In genomic region chr10:114303556-114303955, GRCh38 we compare ENCODE assay signal across 9 cellular contexts.
DNase-seq lines count a peak whose midpoint lies in the region; ATAC-seq and TF ChIP-seq lines count a peak whose summit lies in the region.
"Had no signal": no experiment of that assay in that cellular context is flagged by ENCODE, and none has a peak within 500 bp of the region (broad histone marks: within the 10 kb centered on the region; RNA-seq: fewer than 3 reads in every experiment).

No MANE protein-coding gene starts in this region.

- TF ChIP-seq CTCF in CD4-positive, alpha-beta T cell (IDR thresholded peaks at IDR 0.05) = no peak
- TF ChIP-seq CTCF in OCI-LY3 (IDR thresholded peaks at IDR 0.05; ENCODE audit: low read depth, low read length) = no peak

- no peaks in the 10 kb centered on the region for H4K20me1 ChIP-seq in OCI-LY3 (ENCODE audit: insufficient read depth, low read length)

- ATAC-seq in CD4-positive, alpha-beta T cell (ENCODE audit: poor library complexity) = no peak
- ATAC-seq in GM19452 (IDR thresholded peaks at IDR 0.05; ENCODE audit: unreplicated experiment) (peak; percentile 6), GM21576 (IDR thresholded peaks at IDR 0.05; ENCODE audit: unreplicated experiment) (no peak), GM19455 (IDR thresholded peaks at IDR 0.05; ENCODE audit: unreplicated experiment) (no peak)

- H2BK5ac ChIP-seq in mesenchymal stem cell (ENCODE audit: low read depth, low read length, poor library complexity, severe bottlenecking) = no peak overlapping the region

- H2BK120ac ChIP-seq in mesenchymal stem cell (ENCODE audit: low read depth, low read length) = peak overlapping the region; percentile 29

- H3K4me3 ChIP-seq in OCI-LY3 (ENCODE audit: low read length) (peak overlapping the region; percentile 88), mesenchymal stem cell (ENCODE audit: insufficient read depth in 1 of 2, low read depth in 1 of 2, low read length in 2 of 2) (no peak overlapping the region)

- H4K8ac ChIP-seq in mesenchymal stem cell (ENCODE audit: low read length) = peak overlapping the region; percentile 59

- intact Hi-C loops in CD4-positive, alpha-beta T cell (cut with DNase I, micrococcal nuclease) = loop anchor here (2.0 to 10.0 kb wide), 3 partner anchors 245 to 824 kb away; no protein-coding TSS in a partner anchor

- no peaks in the 10 kb centered on the region for H3K27me3 ChIP-seq in CD4-positive, alpha-beta T cell (ENCODE audit: control insufficient read depth, insufficient read depth, low read length)
- H3K27me3 ChIP-seq in OCI-LY3 (ENCODE audit: low read depth, low read length) (peaks cover 4% of the 10 kb centered on the region; the same call in 1 of the 2 replicates), mesenchymal stem cell (ENCODE audit: control insufficient read depth in 1 of 2, insufficient read depth in 1 of 2, low read length in 2 of 2) (peaks cover 0 to 47% of the 10 kb centered on the region in 2 experiments)
- H3K27me3 ChIP-seq: SJCRH30 had no signal

- H2BK15ac ChIP-seq in mesenchymal stem cell (ENCODE audit: low read depth, poor library complexity, severe bottlenecking) = peak overlapping the region; percentile 92

- POLR2A ChIA-PET in CD4-positive, alpha-beta T cell (lab: Charles Lee) = interaction anchor here (0.9 to 1.4 kb wide), 7 partner anchors 129 to 519 kb away, joined by 3 to 6 read pairs (median 4); partner anchors contain the start of gene CCDC186

- H2BK12ac ChIP-seq in mesenchymal stem cell (ENCODE audit: low read length in 2 of 2) = peak overlapping the region; percentile 29 to 49

- no peaks in the 10 kb centered on the region for H3K9me3 Mint-ChIP-seq in CD4-positive, alpha-beta T cell

- peaks cover 12% of the 10 kb centered on the region for H3K4me1 Mint-ChIP-seq in CD4-positive, alpha-beta T cell (ENCODE audit: low read depth)

- H3K27ac ChIP-seq in CD4-positive, alpha-beta T cell (ENCODE audit: low read depth, low read length) = no peak overlapping the region
- H3K27ac ChIP-seq in OCI-LY3 (ENCODE audit: low read length) (no peak overlapping the region), mesenchymal stem cell (ENCODE audit: low read length, poor library complexity, severe bottlenecking) (no peak overlapping the region)

- H3K4me2 ChIP-seq in OCI-LY3 (ENCODE audit: low read length) (peak overlapping the region; percentile 99), mesenchymal stem cell (ENCODE audit: low read length, poor library complexity, severe bottlenecking) (no peak overlapping the region)

- H3K27me3 Mint-ChIP-seq in CD4-positive, alpha-beta T cell = no peaks in the 10 kb centered on the region

- no peak overlapping the region for H3K27ac Mint-ChIP-seq in CD4-positive, alpha-beta T cell

- H3K4me1 ChIP-seq in OCI-LY3 (ENCODE audit: low read length) (no peaks in the 10 kb centered on the region), mesenchymal stem cell (ENCODE audit: control insufficient read depth, insufficient read depth, low read depth, low read length) (peaks cover 38% of the 10 kb centered on the region)

- peaks cover 19% of the 10 kb centered on the region for H3K36me3 Mint-ChIP-seq in CD4-positive, alpha-beta T cell (ENCODE audit: low read depth)

- no peaks in the 10 kb centered on the region for H3K79me1 ChIP-seq in mesenchymal stem cell (replicated peaks; ENCODE audit: low read length, poor library complexity, severe bottlenecking)

- 79% methylated on average over 10 of the region's 10 CpGs for WGBS in mesenchymal stem cell

- CTCF ChIA-PET in CD4-positive, alpha-beta T cell (lab: Charles Lee) = interaction anchor here (0.6 to 1.7 kb wide), 10 partner anchors 9 to 518 kb away, joined by 3 to 13 read pairs (median 3); partner anchors contain the start of genes CCDC186 and FHIP2A

- H3K4ac ChIP-seq in mesenchymal stem cell (ENCODE audit: low read depth in 1 of 2, low read length in 2 of 2) = no peak overlapping the region

- peak overlapping the region; percentile 44 for H2AK5ac ChIP-seq in mesenchymal stem cell (ENCODE audit: low read length, severe bottlenecking)

- no peaks in the 10 kb centered on the region for H3K79me2 ChIP-seq in OCI-LY3 (ENCODE audit: low read length)

- H3K23ac ChIP-seq in mesenchymal stem cell (ENCODE audit: low read length in 2 of 2) = no peak overlapping the region

- peak overlapping the region; percentile 86 for H3K4me3 Mint-ChIP-seq in CD4-positive, alpha-beta T cell

- H3K14ac ChIP-seq in mesenchymal stem cell (ENCODE audit: low read length in 2 of 2) = peak overlapping the region in 1 of 2 experiments; percentile 61

- H4K91ac ChIP-seq in mesenchymal stem cell (ENCODE audit: low read length) = peak overlapping the region; percentile 5

- peak overlapping the region in 1 of 2 experiments; percentile 19 for H3K18ac ChIP-seq in mesenchymal stem cell (ENCODE audit: low read depth in 1 of 2, low read length in 2 of 2)

- DNase-seq in CD4-positive, alpha-beta T cell = no peak
- no peak for DNase-seq in mesenchymal stem cell
- no peak for DNase-seq in AG20443 (ENCODE audit: low spot score)
- no peak for DNase-seq in NCI-H2171 treated with DMSO at 0.1 percent for 48 hours (lab: John Stamatoyannopoulos, UW)

- H2AFZ ChIP-seq in OCI-LY3 (ENCODE audit: low read depth, low read length) (peak overlapping the region; percentile 98; the same call in 1 of the 2 replicates), mesenchymal stem cell (ENCODE audit: low read depth, low read length) (no peak overlapping the region)

- H3K9ac ChIP-seq in OCI-LY3 (ENCODE audit: low read length) = no peak overlapping the region
- no peak overlapping the region for H3K9ac ChIP-seq in mesenchymal stem cell (ENCODE audit: low read length)

- no peaks in the 10 kb centered on the region for H3K36me3 ChIP-seq in OCI-LY3 (replicated peaks; ENCODE audit: low read depth, low read length)
- H3K36me3 ChIP-seq in mesenchymal stem cell (ENCODE audit: control insufficient read depth in 1 of 2, insufficient read depth in 2 of 2, low read depth in 1 of 2, low read length in 2 of 2) = peaks cover 0 to 4% of the 10 kb centered on the region in 2 experiments
- H3K36me3 ChIP-seq: SJCRH30 had no signal

- no peaks in the 10 kb centered on the region for H3K9me3 ChIP-seq in CD4-positive, alpha-beta T cell (ENCODE audit: control insufficient read depth, low read length)
- H3K9me3 ChIP-seq in OCI-LY3 (ENCODE audit: insufficient read depth, low read length) = no peaks in the 10 kb centered on the region
- no peaks in the 10 kb centered on the region for H3K9me3 ChIP-seq in mesenchymal stem cell (ENCODE audit: control insufficient read depth, low read length)
- H3K9me3 ChIP-seq: SJCRH30 had no signal
